2 cellular contexts compared by ENCODE assay signal in genomic region chr2:64978514-64979268, GRCh38.
TF ChIP-seq lines count a peak whose summit lies in the region.

No MANE protein-coding gene starts in this region.

TF ChIP-seq in HCT116, 20 proteins besides CTCF, POLR2A, EP300 and RAD21 (continued from another document):
- no peak for TF ChIP-seq CEBPB (IDR thresholded peaks at IDR 0.05; ENCODE audit: low read depth)
- TF ChIP-seq, protein P1, sequence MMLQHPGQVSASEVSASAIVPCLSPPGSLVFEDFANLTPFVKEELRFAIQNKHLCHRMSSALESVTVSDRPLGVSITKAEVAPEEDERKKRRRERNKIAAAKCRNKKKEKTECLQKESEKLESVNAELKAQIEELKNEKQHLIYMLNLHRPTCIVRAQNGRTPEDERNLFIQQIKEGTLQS (IDR thresholded peaks at IDR 0.05): no peak
- TF ChIP-seq TCF7L2 (IDR thresholded peaks at IDR 0.05; ENCODE audit: borderline replicate concordance, extremely low read depth, insufficient read depth, insufficient read length): no peak
- TF ChIP-seq ZNF274 (IDR thresholded peaks at IDR 0.05; ENCODE audit: low read depth, low read length): no peak
- TF ChIP-seq REST (IDR thresholded peaks at IDR 0.05; ENCODE audit: low read depth): no peak
- no peak for TF ChIP-seq EGR1 (IDR thresholded peaks at IDR 0.05; ENCODE audit: low read depth)
- no peak for TF ChIP-seq EZH2 (IDR thresholded peaks at IDR 0.05)
- no peak for TF ChIP-seq YY1 (IDR thresholded peaks at IDR 0.05; ENCODE audit: extremely low read depth, insufficient replicate concordance, low read depth, low read length)
- TF ChIP-seq, protein P2, sequence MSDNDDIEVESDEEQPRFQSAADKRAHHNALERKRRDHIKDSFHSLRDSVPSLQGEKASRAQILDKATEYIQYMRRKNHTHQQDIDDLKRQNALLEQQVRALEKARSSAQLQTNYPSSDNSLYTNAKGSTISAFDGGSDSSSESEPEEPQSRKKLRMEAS (IDR thresholded peaks at IDR 0.05): no peak
- TF ChIP-seq, protein P3, sequence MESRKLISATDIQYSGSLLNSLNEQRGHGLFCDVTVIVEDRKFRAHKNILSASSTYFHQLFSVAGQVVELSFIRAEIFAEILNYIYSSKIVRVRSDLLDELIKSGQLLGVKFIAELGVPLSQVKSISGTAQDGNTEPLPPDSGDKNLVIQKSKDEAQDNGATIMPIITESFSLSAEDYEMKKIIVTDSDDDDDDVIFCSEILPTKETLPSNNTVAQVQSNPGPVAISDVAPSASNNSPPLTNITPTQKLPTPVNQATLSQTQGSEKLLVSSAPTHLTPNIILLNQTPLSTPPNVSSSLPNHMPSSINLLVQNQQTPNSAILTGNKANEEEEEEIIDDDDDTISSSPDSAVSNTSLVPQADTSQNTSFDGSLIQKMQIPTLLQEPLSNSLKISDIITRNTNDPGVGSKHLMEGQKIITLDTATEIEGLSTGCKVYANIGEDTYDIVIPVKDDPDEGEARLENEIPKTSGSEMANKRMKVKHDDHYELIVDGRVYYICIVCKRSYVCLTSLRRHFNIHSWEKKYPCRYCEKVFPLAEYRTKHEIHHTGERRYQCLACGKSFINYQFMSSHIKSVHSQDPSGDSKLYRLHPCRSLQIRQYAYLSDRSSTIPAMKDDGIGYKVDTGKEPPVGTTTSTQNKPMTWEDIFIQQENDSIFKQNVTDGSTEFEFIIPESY (IDR thresholded peaks at IDR 0.05; ENCODE audit: extremely low read depth, insufficient replicate concordance, low read length): no peak
- no peak for TF ChIP-seq CBX3 (IDR thresholded peaks at IDR 0.05; ENCODE audit: low read depth)

TF ChIP-seq in WTC11, 78 proteins besides CTCF, POLR2A, EP300 and RAD21 (continued from another document):
- TF ChIP-seq IRF1 (CRISPR knock-in tag; IDR thresholded peaks at IDR 0.05) (no peak), GTF2I (CRISPR knock-in tag; conservative IDR thresholded peaks at IDR 0.05) (no peak), FOXK1 (CRISPR knock-in tag; IDR thresholded peaks at IDR 0.05) (no peak), SMAD3 (CRISPR knock-in tag; IDR thresholded peaks at IDR 0.05; ENCODE audit: borderline replicate concordance) (no peak), E2F1 (CRISPR knock-in tag; IDR thresholded peaks at IDR 0.05) (no peak), ZNF121 (CRISPR knock-in tag; IDR thresholded peaks at IDR 0.05) (no peak), ERG (CRISPR knock-in tag; IDR thresholded peaks at IDR 0.05) (no peak), PRDM15 (CRISPR knock-in tag; IDR thresholded peaks at IDR 0.05) (no peak), HMGA2 (CRISPR knock-in tag; IDR thresholded peaks at IDR 0.05) (no peak), ZBTB43 (CRISPR knock-in tag; IDR thresholded peaks at IDR 0.05) (no peak), NR1H2 (CRISPR knock-in tag; IDR thresholded peaks at IDR 0.05) (no peak), PRRX2 (CRISPR knock-in tag; IDR thresholded peaks at IDR 0.05) (no peak), ZNF219 (CRISPR knock-in tag; IDR thresholded peaks at IDR 0.05; ENCODE audit: borderline replicate concordance) (no peak), TEAD1 (CRISPR knock-in tag; IDR thresholded peaks at IDR 0.05) (no peak), ZNF263 (CRISPR knock-in tag; IDR thresholded peaks at IDR 0.05; ENCODE audit: low read depth) (no peak)
- TF ChIP-seq, protein P4, sequence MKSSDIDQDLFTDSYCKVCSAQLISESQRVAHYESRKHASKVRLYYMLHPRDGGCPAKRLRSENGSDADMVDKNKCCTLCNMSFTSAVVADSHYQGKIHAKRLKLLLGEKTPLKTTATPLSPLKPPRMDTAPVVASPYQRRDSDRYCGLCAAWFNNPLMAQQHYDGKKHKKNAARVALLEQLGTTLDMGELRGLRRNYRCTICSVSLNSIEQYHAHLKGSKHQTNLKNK (CRISPR knock-in tag; IDR thresholded peaks at IDR 0.05): no peak
- TF ChIP-seq, protein P5, sequence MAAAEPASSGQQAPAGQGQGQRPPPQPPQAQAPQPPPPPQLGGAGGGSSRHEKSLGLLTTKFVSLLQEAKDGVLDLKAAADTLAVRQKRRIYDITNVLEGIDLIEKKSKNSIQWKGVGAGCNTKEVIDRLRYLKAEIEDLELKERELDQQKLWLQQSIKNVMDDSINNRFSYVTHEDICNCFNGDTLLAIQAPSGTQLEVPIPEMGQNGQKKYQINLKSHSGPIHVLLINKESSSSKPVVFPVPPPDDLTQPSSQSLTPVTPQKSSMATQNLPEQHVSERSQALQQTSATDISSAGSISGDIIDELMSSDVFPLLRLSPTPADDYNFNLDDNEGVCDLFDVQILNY (CRISPR knock-in tag; IDR thresholded peaks at IDR 0.05): no peak
- TF ChIP-seq, protein P2 (CRISPR knock-in tag; IDR thresholded peaks at IDR 0.05): no peak
- TF ChIP-seq, protein P6, sequence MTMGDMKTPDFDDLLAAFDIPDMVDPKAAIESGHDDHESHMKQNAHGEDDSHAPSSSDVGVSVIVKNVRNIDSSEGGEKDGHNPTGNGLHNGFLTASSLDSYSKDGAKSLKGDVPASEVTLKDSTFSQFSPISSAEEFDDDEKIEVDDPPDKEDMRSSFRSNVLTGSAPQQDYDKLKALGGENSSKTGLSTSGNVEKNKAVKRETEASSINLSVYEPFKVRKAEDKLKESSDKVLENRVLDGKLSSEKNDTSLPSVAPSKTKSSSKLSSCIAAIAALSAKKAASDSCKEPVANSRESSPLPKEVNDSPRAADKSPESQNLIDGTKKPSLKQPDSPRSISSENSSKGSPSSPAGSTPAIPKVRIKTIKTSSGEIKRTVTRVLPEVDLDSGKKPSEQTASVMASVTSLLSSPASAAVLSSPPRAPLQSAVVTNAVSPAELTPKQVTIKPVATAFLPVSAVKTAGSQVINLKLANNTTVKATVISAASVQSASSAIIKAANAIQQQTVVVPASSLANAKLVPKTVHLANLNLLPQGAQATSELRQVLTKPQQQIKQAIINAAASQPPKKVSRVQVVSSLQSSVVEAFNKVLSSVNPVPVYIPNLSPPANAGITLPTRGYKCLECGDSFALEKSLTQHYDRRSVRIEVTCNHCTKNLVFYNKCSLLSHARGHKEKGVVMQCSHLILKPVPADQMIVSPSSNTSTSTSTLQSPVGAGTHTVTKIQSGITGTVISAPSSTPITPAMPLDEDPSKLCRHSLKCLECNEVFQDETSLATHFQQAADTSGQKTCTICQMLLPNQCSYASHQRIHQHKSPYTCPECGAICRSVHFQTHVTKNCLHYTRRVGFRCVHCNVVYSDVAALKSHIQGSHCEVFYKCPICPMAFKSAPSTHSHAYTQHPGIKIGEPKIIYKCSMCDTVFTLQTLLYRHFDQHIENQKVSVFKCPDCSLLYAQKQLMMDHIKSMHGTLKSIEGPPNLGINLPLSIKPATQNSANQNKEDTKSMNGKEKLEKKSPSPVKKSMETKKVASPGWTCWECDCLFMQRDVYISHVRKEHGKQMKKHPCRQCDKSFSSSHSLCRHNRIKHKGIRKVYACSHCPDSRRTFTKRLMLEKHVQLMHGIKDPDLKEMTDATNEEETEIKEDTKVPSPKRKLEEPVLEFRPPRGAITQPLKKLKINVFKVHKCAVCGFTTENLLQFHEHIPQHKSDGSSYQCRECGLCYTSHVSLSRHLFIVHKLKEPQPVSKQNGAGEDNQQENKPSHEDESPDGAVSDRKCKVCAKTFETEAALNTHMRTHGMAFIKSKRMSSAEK (CRISPR knock-in tag; IDR thresholded peaks at IDR 0.05; ENCODE audit: borderline replicate concordance): no peak
